Comparison of ENCODE assay signal across 13 cellular contexts in the genomic region with DNA sequence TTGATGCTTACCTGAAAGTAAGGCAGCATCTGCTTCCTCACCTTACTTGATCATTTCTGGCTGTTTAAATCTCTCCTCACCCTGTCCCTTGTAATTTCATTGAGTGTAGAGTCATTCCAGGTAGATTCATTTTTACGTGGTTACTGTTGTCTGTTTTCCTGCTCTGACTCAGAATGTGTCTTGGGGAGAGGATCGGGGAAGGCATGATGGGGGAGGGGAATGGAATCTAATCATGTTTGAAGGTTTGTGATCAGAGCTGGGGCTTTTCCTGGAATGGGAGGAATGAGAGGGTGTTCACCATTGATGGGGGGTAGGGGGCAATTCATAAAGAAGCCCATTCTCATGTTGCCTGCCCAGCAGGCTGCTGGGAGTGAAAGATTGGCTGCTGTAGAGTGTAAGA. TPM values are rescaled to one million over a fixed set of nuclear protein-coding genes. Genes with fewer than 3 reads are reported as not detected.
A peak's percentile ranks its signal among the peaks of the same experiment; 100 is the strongest.
DNase-seq lines count a peak whose midpoint lies in the region; ATAC-seq and TF ChIP-seq lines count a peak whose summit lies in the region.
"Had no signal": no experiment of that assay in that cellular context is flagged by ENCODE, and none has a peak within 500 bp of the region (broad histone marks: within the 10 kb centered on the region; RNA-seq: fewer than 3 reads in every experiment).

No MANE protein-coding gene starts in this region.

- peaks cover 11% of the 10 kb centered on the region for H3K4me1 ChIP-seq in IMR-90 (ENCODE audit: control insufficient read depth, insufficient read depth, low read length)
- H3K4me1 ChIP-seq: colonic mucosa had no signal

- intact Hi-C loops in IMR-90 (cut with micrococcal nuclease): no loop called here

- H4K8ac ChIP-seq in IMR-90 (ENCODE audit: low read depth in 2 of 2, low read length in 2 of 2): peak overlapping the region in 1 of 2 experiments; percentile 26; a peak in 1 of 4 replicates

- no peaks in the 10 kb centered on the region for H3K9me3 Mint-ChIP-seq in activated naive CD8-positive, alpha-beta T cell treated with anti-CD3 and anti-CD28 coated beads for 36 hours
- H3K9me3 Mint-ChIP-seq in memory B cell: no peaks in the 10 kb centered on the region

- dilution Hi-C loops in IMR-90 (cut with HindIII; ENCODE audit: low sequenced_read_pairs, unreplicated experiment): no loop called here

- CTCF ChIA-PET in IMR-90 (lab: Yijun Ruan, JAX): no interaction called here

- no TSS peak for BruUV-seq in IMR-90 (replicated peaks; lab: Mats Ljungman, UMichigan)

- H3K9ac ChIP-seq in IMR-90 (ENCODE audit: low read depth, low read length): no peak overlapping the region

- no peak overlapping the region for H3K4me3 ChIP-seq in IMR-90 (ENCODE audit: insufficient read depth, low read depth, low read length)
- H3K4me3 ChIP-seq: colonic mucosa, left lung, ovary had no signal

- no peak for TF ChIP-seq POLR2A in IMR-90 (IDR thresholded peaks at IDR 0.05; ENCODE audit: low read depth, low read length)
- no peak for TF ChIP-seq POLR2A in GM18505 (IDR thresholded peaks at IDR 0.05; ENCODE audit: borderline replicate concordance, extremely low read depth, insufficient read depth, insufficient read length)

- no peak overlapping the region for H4K91ac ChIP-seq in IMR-90 (ENCODE audit: insufficient read depth, low read depth, low read length)

- no peak overlapping the region for H3K4ac ChIP-seq in IMR-90 (ENCODE audit: low read depth, low read length)

- no peak overlapping the region for H3K18ac ChIP-seq in IMR-90 (ENCODE audit: low read depth, low read length)

- no peak overlapping the region for H2AFZ ChIP-seq in IMR-90 (replicated peaks; ENCODE audit: low read length, poor library complexity)

- H3K4me2 ChIP-seq in IMR-90 (ENCODE audit: low read depth, low read length): no peak overlapping the region

- H3K27ac ChIP-seq in IMR-90 (ENCODE audit: insufficient read depth, low read length): no peak overlapping the region
- H3K27ac ChIP-seq: colonic mucosa, left lung, ovary had no signal

- in situ Hi-C loops in IMR-90 (cut with MboI; ENCODE audit: low sequenced_read_pairs): no loop called here

- TF ChIP-seq CTCF in IMR-90 (conservative IDR thresholded peaks at IDR 0.05; ENCODE audit: low read depth, low read length): no peak

- H3K23ac ChIP-seq in IMR-90 (ENCODE audit: low read depth, low read length): no peak overlapping the region; the same call in 1 of the 2 replicates

- peaks cover 25% of the 10 kb centered on the region for H3K36me3 Mint-ChIP-seq in activated naive CD8-positive, alpha-beta T cell treated with anti-CD3 and anti-CD28 coated beads for 36 hours
- peaks cover 51% of the 10 kb centered on the region for H3K36me3 Mint-ChIP-seq in memory B cell

- no peak overlapping the region for H3K14ac ChIP-seq in IMR-90 (replicated peaks; ENCODE audit: low read depth, low read length)

- peak; percentile 52 for DNase-seq in EL
- DNase-seq in IMR-90: peak; percentile 53
- no peak for DNase-seq in activated naive CD8-positive, alpha-beta T cell treated with anti-CD3 and anti-CD28 coated beads for 36 hours
- DNase-seq in memory B cell (ENCODE audit: low spot score in 2 of 2): no peak
- DNase-seq: colonic mucosa; left lung; NCI-H2227 treated with DMSO at 0.1 percent for 48 hours; ovary; stimulated activated naive CD4-positive, alpha-beta T cell had no signal

- H2BK15ac ChIP-seq in IMR-90 (ENCODE audit: low read depth, low read length): no peak overlapping the region

- peaks cover 57 to 77% of the 10 kb centered on the region in 2 experiments for H3K79me1 ChIP-seq in IMR-90 (ENCODE audit: low read depth in 1 of 2, low read length in 2 of 2)

- H4K5ac ChIP-seq in IMR-90 (ENCODE audit: low read depth, low read length): no peak overlapping the region

- WGBS in IMR-90 (ENCODE audit: extremely low coverage in 2 of 2, insufficient read length in 1 of 2), 2 experiments: 17% methylated on average over 2 of the region's 2 CpGs; no CpG with 5 or more reads in 1 of the 2 experiments

- H4K20me1 ChIP-seq in IMR-90 (ENCODE audit: insufficient read depth, low read length): peaks cover 33% of the 10 kb centered on the region

- H3K4me1 Mint-ChIP-seq in activated naive CD8-positive, alpha-beta T cell treated with anti-CD3 and anti-CD28 coated beads for 36 hours: peaks cover 25% of the 10 kb centered on the region
- peaks cover 16% of the 10 kb centered on the region for H3K4me1 Mint-ChIP-seq in memory B cell

- no peaks in the 10 kb centered on the region for H3K9me3 ChIP-seq in IMR-90 (ENCODE audit: control insufficient read depth, insufficient read depth, low read length)
- H3K9me3 ChIP-seq: colonic mucosa, left lung, ovary had no signal

- no peak overlapping the region for H2AK5ac ChIP-seq in IMR-90 (ENCODE audit: low read depth, low read length)

- peak overlapping the region; percentile 54 for H3K27ac Mint-ChIP-seq in activated naive CD8-positive, alpha-beta T cell treated with anti-CD3 and anti-CD28 coated beads for 36 hours
- H3K27ac Mint-ChIP-seq in memory B cell: peak overlapping the region; percentile 62

- H2AK9ac ChIP-seq in IMR-90 (replicated peaks; ENCODE audit: low read depth, low read length, poor library complexity): no peak overlapping the region

- H2BK5ac ChIP-seq in IMR-90 (ENCODE audit: low read depth, low read length, poor library complexity, severe bottlenecking): peak overlapping the region; percentile 1

- no peak overlapping the region for H2BK120ac ChIP-seq in IMR-90 (ENCODE audit: low read depth, low read length)

- ATAC-seq in IMR-90 (ENCODE audit: low read depth) (peak; percentile 64), memory B cell (ENCODE audit: low read depth) (no peak), GM18505 (IDR thresholded peaks at IDR 0.05; ENCODE audit: unreplicated experiment) (no peak), GM21619 (IDR thresholded peaks at IDR 0.05; ENCODE audit: unreplicated experiment) (no peak), GM18907 (IDR thresholded peaks at IDR 0.05; ENCODE audit: unreplicated experiment) (no peak), HG03045 (IDR thresholded peaks at IDR 0.05; ENCODE audit: unreplicated experiment) (no peak)
- ATAC-seq: left lung had no signal

- no peaks in the 10 kb centered on the region for H3K27me3 ChIP-seq in IMR-90 (ENCODE audit: control insufficient read depth, insufficient read depth, low read length)
- H3K27me3 ChIP-seq: colonic mucosa, left lung, ovary had no signal

- no peak overlapping the region for H2BK20ac ChIP-seq in IMR-90 (ENCODE audit: low read depth, low read length)

- H3K36me3 ChIP-seq in IMR-90 (ENCODE audit: control insufficient read depth, insufficient read depth, low read length): peaks cover 71% of the 10 kb centered on the region
- H3K36me3 ChIP-seq: ovary had no signal

- H3K4me3 Mint-ChIP-seq in activated naive CD8-positive, alpha-beta T cell treated with anti-CD3 and anti-CD28 coated beads for 36 hours: no peak overlapping the region
- no peak overlapping the region for H3K4me3 Mint-ChIP-seq in memory B cell

- no peak for TF ChIP-seq RAD21 in IMR-90 (IDR thresholded peaks at IDR 0.05; ENCODE audit: low read length)

- POLR2A ChIA-PET in IMR-90 (lab: Charles Lee; ENCODE audit: unreplicated experiment): no interaction called here

- H3K9me1 ChIP-seq in IMR-90 (ENCODE audit: insufficient read depth, low read length): peaks cover 27% of the 10 kb centered on the region

- H3K27me3 Mint-ChIP-seq in activated naive CD8-positive, alpha-beta T cell treated with anti-CD3 and anti-CD28 coated beads for 36 hours: no peaks in the 10 kb centered on the region
- H3K27me3 Mint-ChIP-seq in memory B cell: no peaks in the 10 kb centered on the region

- H3K56ac ChIP-seq in IMR-90 (ENCODE audit: extremely low read depth, insufficient read depth, low read length): no peak overlapping the region

TF ChIP-seq in IMR-90, 13 proteins besides CTCF, POLR2A, EP300 and RAD21:
- TF ChIP-seq SMC3 (IDR thresholded peaks at IDR 0.05; ENCODE audit: low read depth, low read length) (0 out of 2 replicates have a peak, but pooled peaks have one; percentile 2), MAZ (IDR thresholded peaks at IDR 0.05; ENCODE audit: borderline replicate concordance, low read depth, low read length) (no peak)

RNA-seq across cellular contexts. Expression of a gene that starts 18.7 kb away (rescaled TPM):
- total RNA-seq in IMR-90 (2012; rRNA removed): 66.4 and 74.2 TPM in 2 replicates
- 84.2 and 88.9 TPM in 2 replicates for polyA plus RNA-seq in IMR-90 (2012; rRNA removed)
- 40.7 and 47.2 TPM in 2 replicates for polyA plus RNA-seq in IMR-90 (2012; cell fraction: cytosol; rRNA removed)
- 163 and 208 TPM in 2 replicates for polyA plus RNA-seq in IMR-90 (2012; cell fraction: nucleus; rRNA removed; ENCODE audit: low replicate concordance)
- total RNA-seq in activated naive CD8-positive, alpha-beta T cell treated with anti-CD3 and anti-CD28 coated beads for 36 hours: 10 to 100 TPM; 74.6 to 74.9 TPM

RNA-seq across cellular contexts. Expression of a gene that starts 18.9 kb away (rescaled TPM):
- total RNA-seq in IMR-90 (2012; rRNA removed): 11.5 and 13.9 TPM in 2 replicates
- 21.0 and 24.9 TPM in 2 replicates for polyA plus RNA-seq in IMR-90 (2012; rRNA removed)
- polyA plus RNA-seq in IMR-90 (2012; cell fraction: cytosol; rRNA removed): 25.6 and 36.2 TPM in 2 replicates
- polyA plus RNA-seq in IMR-90 (2012; cell fraction: nucleus; rRNA removed; ENCODE audit: low replicate concordance): 5.7 and 15.2 TPM in 2 replicates
- 10 to 100 TPM; 34.8 to 38.6 TPM for total RNA-seq in activated naive CD8-positive, alpha-beta T cell treated with anti-CD3 and anti-CD28 coated beads for 36 hours

RNA-seq across cellular contexts. Expression of a gene that starts 22.5 kb away (rescaled TPM):
- 16.8 and 16.9 TPM in 2 replicates for total RNA-seq in IMR-90 (2012; rRNA removed)
- polyA plus RNA-seq in IMR-90 (2012; rRNA removed): 103 and 119 TPM in 2 replicates
- 27.6 and 89.3 TPM in 2 replicates for polyA plus RNA-seq in IMR-90 (2012; cell fraction: cytosol; rRNA removed)
- polyA plus RNA-seq in IMR-90 (2012; cell fraction: nucleus; rRNA removed; ENCODE audit: low replicate concordance): 319 and 862 TPM in 2 replicates
- 10 to 100 TPM; 31.0 to 35.5 TPM for total RNA-seq in activated naive CD8-positive, alpha-beta T cell treated with anti-CD3 and anti-CD28 coated beads for 36 hours

RNA-seq across cellular contexts. Expression of a gene that starts 48.5 kb away (rescaled TPM):
- 5.6 TPM in 2 replicates for total RNA-seq in IMR-90 (2012; rRNA removed)
- 14.6 and 16.5 TPM in 2 replicates for polyA plus RNA-seq in IMR-90 (2012; rRNA removed)
- 10.2 and 12.8 TPM in 2 replicates for polyA plus RNA-seq in IMR-90 (2012; cell fraction: cytosol; rRNA removed)
- 61.0 and 69.6 TPM in 2 replicates for polyA plus RNA-seq in IMR-90 (2012; cell fraction: nucleus; rRNA removed; ENCODE audit: low replicate concordance)
- total RNA-seq in activated naive CD8-positive, alpha-beta T cell treated with anti-CD3 and anti-CD28 coated beads for 36 hours: 10 to 100 TPM; 45.9 to 49.7 TPM

Comparison
In these comparisons a context has a peak if more than half of its experiments do, and no peak if none do; other contexts are left out.
1. DNase-seq: peak in EL (single experiment) and IMR-90 (single experiment); none in activated naive CD8-positive, alpha-beta T cell treated with anti-CD3 and anti-CD28 coated beads for 36 hours (single experiment) and memory B cell (0 of 2).